10 cellular contexts compared by ENCODE assay signal in genomic region chr1:16860048-16860447, GRCh38. TPM values are rescaled to one million over a fixed set of nuclear protein-coding genes. Genes with fewer than 3 reads are reported as not detected.
DNase-seq lines count a peak whose midpoint lies in the region; ATAC-seq and TF ChIP-seq lines count a peak whose summit lies in the region.
"Not testable (repeated sequence)": the region's sequence is repeated elsewhere in the genome, so short reads cannot be mapped to it uniquely, and the experiment has no call there.
"Had no signal": no experiment of that assay in that cellular context is flagged by ENCODE, and none has a peak within 500 bp of the region (broad histone marks: within the 10 kb centered on the region; RNA-seq: fewer than 3 reads in every experiment).

No MANE protein-coding gene starts in this region.

- H3K79me2 ChIP-seq in GM23338 (replicated peaks; ENCODE audit: insufficient read depth); neural progenitor cell (ENCODE audit: low read depth): not testable (repeated sequence)

- in situ Hi-C loops in SK-MEL-5 (cut with HindIII; ENCODE audit: low pct_unique_long_range_greater_than_20kb, low sequenced_read_pairs); astrocyte of the spinal cord (cut with HindIII; ENCODE audit: low sequenced_read_pairs): not testable (repeated sequence)

- H3K4me3 Mint-ChIP-seq in GM23338, result peak overlapping the region; percentile 62
- not testable (repeated sequence) for H3K4me3 Mint-ChIP-seq in neural progenitor cell

- not testable (repeated sequence) for TF ChIP-seq CTCF in GM23338 (conservative IDR thresholded peaks at IDR 0.05; ENCODE audit: low read depth in 2 of 2); astrocyte of the spinal cord (IDR thresholded peaks at IDR 0.05; ENCODE audit: low read depth, low read length); epithelial cell of esophagus (IDR thresholded peaks at IDR 0.05; ENCODE audit: insufficient read depth, low read depth, low read length, missing control alignments); foreskin keratinocyte (conservative IDR thresholded peaks at IDR 0.05); neural progenitor cell (IDR thresholded peaks at IDR 0.05)

- H3K9ac ChIP-seq in HUES6 (ENCODE audit: low read length); neural progenitor cell: not testable (repeated sequence)

- H3K4me3 ChIP-seq in GM23338, result peak overlapping the region; percentile 62
- peak overlapping the region; percentile 33; the same call in 1 of the 2 replicates for H3K4me3 ChIP-seq in HUES6 (ENCODE audit: low read depth, low read length)
- H3K4me3 ChIP-seq in astrocyte of the spinal cord (ENCODE audit: low read depth, low read length); epithelial cell of esophagus (ENCODE audit: low read length): not testable (repeated sequence)
- H3K4me3 ChIP-seq in neural progenitor cell, result peak overlapping the region; percentile 16

- H3K27ac Mint-ChIP-seq in GM23338, neural progenitor cell: not testable (repeated sequence)

- H2AFZ ChIP-seq in GM23338; neural progenitor cell (replicated peaks): not testable (repeated sequence)

- not testable (repeated sequence) for H3F3A ChIP-seq in GM23338 (replicated peaks; ENCODE audit: low read depth); neural progenitor cell (ENCODE audit: low read depth)

- H3K4me1 Mint-ChIP-seq in GM23338, neural progenitor cell: not testable (repeated sequence)

- not testable (repeated sequence) for H3K27me3 ChIP-seq in GM23338 (ENCODE audit: insufficient read depth); HUES6 (ENCODE audit: control insufficient read depth, insufficient read depth, low read length); foreskin keratinocyte
- peaks cover 12% of the 10 kb centered on the region for H3K27me3 ChIP-seq in neural progenitor cell

- H3K4me2 ChIP-seq in GM23338, result peak overlapping the region; percentile 64
- not testable (repeated sequence) for H3K4me2 ChIP-seq in neural progenitor cell

- not testable (repeated sequence) for H3K4me1 ChIP-seq in GM23338 (ENCODE audit: insufficient read depth); HUES6 (ENCODE audit: control insufficient read depth, insufficient read depth, low read length); foreskin keratinocyte; neural progenitor cell

- DNase-seq in DMS 273 (lab: John Stamatoyannopoulos, UW; ENCODE audit: unreplicated experiment), result peak; percentile 56
- not testable (repeated sequence) for DNase-seq in GM23338 (ENCODE audit: low spot score); neural progenitor cell (ENCODE audit: low spot score)
- DNase-seq in SK-MEL-5 (ENCODE audit: low read depth, low spot score), result peak; percentile 41
- DNase-seq in astrocyte of the spinal cord (ENCODE audit: low read depth, low spot score), result peak; percentile 50
- peak; percentile 55 for DNase-seq in epithelial cell of esophagus (ENCODE audit: low read depth)
- peak in 1 of 2 donors; percentile 34 for DNase-seq in foreskin keratinocyte

- peaks cover 15% of the 10 kb centered on the region for H3K27me3 Mint-ChIP-seq in GM23338 (ENCODE audit: insufficient read depth, low read depth, poor library complexity)
- not testable (repeated sequence) for H3K27me3 Mint-ChIP-seq in neural progenitor cell (ENCODE audit: insufficient read depth, low read depth)

- not testable (repeated sequence) for H3K9me3 ChIP-seq in HUES6 (ENCODE audit: control insufficient read depth, insufficient read depth, low read depth, low read length); neural progenitor cell (ENCODE audit: low read depth)

- peak; percentile 16 for ATAC-seq in GM23338
- ATAC-seq in foreskin keratinocyte, result peak; percentile 19

- not testable (repeated sequence) for H4K20me1 ChIP-seq in GM23338 (replicated peaks; ENCODE audit: insufficient read depth); neural progenitor cell (ENCODE audit: low read depth)

- not testable (repeated sequence) for H3K36me3 ChIP-seq in GM23338 (ENCODE audit: insufficient read depth); HUES6 (ENCODE audit: control insufficient read depth, insufficient read depth, low read length); neural progenitor cell

- not testable (repeated sequence) for H3K27ac ChIP-seq in GM23338 (ENCODE audit: low read depth); HUES6 (ENCODE audit: low read depth, low read length); foreskin keratinocyte; neural progenitor cell

- H3K9me2 ChIP-seq in GM23338 (ENCODE audit: insufficient read depth), result not testable (repeated sequence)

- H3K36me3 Mint-ChIP-seq in GM23338 (ENCODE audit: low read depth); neural progenitor cell: not testable (repeated sequence)

- H3K9me3 Mint-ChIP-seq in GM23338, neural progenitor cell: not testable (repeated sequence)

RNA-seq across cellular contexts. Expression of gene RNU1-2, which starts 35.7 kb away (rescaled TPM):
- under 0.01 TPM in 1 of 2 replicates, not detected in the other for total RNA-seq in GM23338 (2014; rRNA removed; shearing (Covaris generic))
- polyA plus RNA-seq in GM23338 (2016; fragmentation: Nextera tagmentation; extraction: Ambion mirVana) (not detected in 2 replicates), foreskin keratinocyte (not detected in 2 replicates)
- total RNA-seq in SK-MEL-5 (2014; rRNA removed; shearing (Covaris generic)), result under 0.01 TPM in 1 of 2 replicates, not detected in the other
- not detected in 2 replicates for polyA plus RNA-seq in SK-MEL-5 (2015; cell fraction: cytosol; rRNA removed)
- not detected in 2 replicates for polyA plus RNA-seq in SK-MEL-5 (2015; cell fraction: nucleus; rRNA removed)
- total RNA-seq in foreskin keratinocyte (2,556 and 4,441 TPM in 2 replicates), neural progenitor cell (ENCODE audit: low replicate concordance) (under 0.01 TPM in 2 replicates)
- polyA plus RNA-seq: BJ, SK-N-SH had no signal

Comparison
In these comparisons a context has a peak if more than half of its experiments do, and no peak if none do; other contexts are left out.
1. RNA of gene RNU1-2, which starts 35.7 kb away (total RNA-seq): 2,556 to 4,441 TPM in foreskin keratinocyte; under 0.01 TPM in GM23338, under 0.01 TPM in SK-MEL-5 and under 0.01 TPM in neural progenitor cell; every median in the first group is over 1,000 times any median in the second.